ENCODE assay signal across 28 cellular contexts in the genomic region with DNA sequence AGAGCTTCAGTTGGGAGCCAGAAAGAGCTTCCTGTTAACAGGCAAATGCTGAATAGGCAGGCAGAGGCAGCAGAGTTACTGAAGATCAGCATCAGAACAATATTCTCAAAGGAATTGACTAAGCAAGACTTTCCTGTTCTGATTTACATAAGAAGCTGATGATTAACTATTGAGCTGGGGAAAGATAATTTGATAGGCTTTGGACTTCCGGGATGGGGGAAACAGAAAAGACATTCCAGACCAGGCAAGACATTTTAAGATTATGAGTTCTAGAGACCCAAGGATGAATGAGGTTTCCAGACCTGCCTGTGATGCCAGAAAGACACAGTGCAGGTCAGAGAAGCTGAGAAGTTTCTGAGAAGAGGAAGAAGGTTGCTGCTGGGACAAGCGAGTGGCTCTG. TPM values are rescaled to one million over a fixed set of nuclear protein-coding genes. Genes with fewer than 3 reads are reported as not detected.
"Had no signal": no experiment of that assay in that cellular context is flagged by ENCODE, and none has a peak within 500 bp of the region (broad histone marks: within the 10 kb centered on the region; RNA-seq: fewer than 3 reads in every experiment).

TSS of gene CES5A (minus strand) at position 101 of the 400 bp plus-strand sequence. CDS start 152 bp downstream, outside the sequence.

- H3K27me3 ChIP-seq: colonic mucosa, foreskin keratinocyte, left lung had no signal

- H3K27ac ChIP-seq: colonic mucosa, epithelial cell of prostate, esophagus squamous epithelium, foreskin keratinocyte, gastroesophageal sphincter, heart right ventricle, left lung, lower lobe of right lung had no signal

- H3K9me3 ChIP-seq: colonic mucosa, esophagus squamous epithelium, gastroesophageal sphincter, heart right ventricle, left lung, lower lobe of right lung, mucosa of descending colon had no signal

- DNase-seq: colonic mucosa; cortex of kidney; effector CD8-positive, alpha-beta T cell; effector memory CD8-positive, alpha-beta T cell; endodermal cell; erythroblast; esophagus squamous epithelium; foreskin keratinocyte; glutamatergic neuron; head of caudate nucleus; heart right ventricle; hippocampal formation; left cardiac atrium; left lung; left ventricle myocardium superior; lower lobe of right lung; mesenchymal stem cell; mucosa of descending colon; naive thymus-derived CD4-positive, alpha-beta T cell had no signal

- ATAC-seq: effector memory CD8-positive, alpha-beta T cell; esophagus mucosa; foreskin keratinocyte; gastroesophageal sphincter; heart right ventricle; left cardiac atrium; left lung; left ventricle myocardium superior; lower lobe of right lung; mucosa of descending colon; naive thymus-derived CD4-positive, alpha-beta T cell had no signal

- H3K4me1 ChIP-seq: colonic mucosa, esophagus squamous epithelium, foreskin keratinocyte, gastroesophageal sphincter, heart right ventricle, left lung, lower lobe of right lung had no signal

- H3K36me3 ChIP-seq: colonic mucosa, esophagus squamous epithelium, gastroesophageal sphincter, heart right ventricle, left lung, lower lobe of right lung had no signal

- H3K4me3 ChIP-seq: colonic mucosa, esophagus squamous epithelium, gastroesophageal sphincter, heart right ventricle, left lung, lower lobe of right lung, mucosa of descending colon had no signal

RNA-seq across cellular contexts. Expression of gene CES5A, which starts in this region (rescaled TPM):
- total RNA-seq: colonic mucosa; dermis microvascular lymphatic vessel endothelial cell; esophagus mucosa; esophagus squamous epithelium; fibroblast of villous mesenchyme; foreskin keratinocyte; gastroesophageal sphincter; kidney epithelial cell; left lung; left ventricle myocardium superior; lower lobe of right lung; lung microvascular endothelial cell; mesenteric fat pad; mesothelial cell of epicardium; mucosa of descending colon; naive thymus-derived CD4-positive, alpha-beta T cell had no signal
